9 cellular contexts compared by ENCODE assay signal in genomic region chr19:34241513-34242337, GRCh38. TPM values are rescaled to one million over a fixed set of nuclear protein-coding genes. Genes with fewer than 3 reads are reported as not detected.
DNase-seq lines count a peak whose midpoint lies in the region; ATAC-seq, FAIRE-seq and TF ChIP-seq lines count a peak whose summit lies in the region.
"Had no signal": no experiment of that assay in that cellular context is flagged by ENCODE, and none has a peak within 500 bp of the region (broad histone marks: within the 10 kb centered on the region; RNA-seq: fewer than 3 reads in every experiment).

No MANE protein-coding gene starts in this region.

- H3K9me3 ChIP-seq in A673 (ENCODE audit: low read depth, low read length, poor library complexity, severe bottlenecking) = no peaks in the 10 kb centered on the region
- H3K9me3 ChIP-seq in right atrium auricular region = no peaks in the 10 kb centered on the region
- H3K9me3 ChIP-seq: SJSA1 had no signal

- peak; percentile 37; the same call in 1 of the 2 replicates for TF ChIP-seq CTCF in A673 (conservative IDR thresholded peaks at IDR 0.05; ENCODE audit: low read depth, low read length)
- no peak for TF ChIP-seq CTCF in right atrium auricular region (IDR thresholded peaks at IDR 0.05)

- FAIRE-seq in RCC 7860 (lab: Jason Lieb, UNC) = no peak

- H3K36me3 ChIP-seq in A673 (ENCODE audit: insufficient read depth, low read length, poor library complexity, severe bottlenecking) = no peaks in the 10 kb centered on the region
- H3K36me3 ChIP-seq in right atrium auricular region = no peaks in the 10 kb centered on the region
- H3K36me3 ChIP-seq: SJSA1 had no signal

- POLR2A ChIA-PET in A673 (lab: Charles Lee; ENCODE audit: low non-redundant PET) = no interaction called here

- H3K4me1 ChIP-seq in A673 (ENCODE audit: insufficient read depth, low read length, poor library complexity, severe bottlenecking) (no peaks in the 10 kb centered on the region), right atrium auricular region (peaks cover 0 to 10% of the 10 kb centered on the region in 2 donors)

- intact Hi-C loops in A673 (cut with micrococcal nuclease; ENCODE audit: unreplicated experiment) = no loop called here

- CTCF ChIA-PET in A673 (lab: Charles Lee) = no interaction called here

- H3K4me3 ChIP-seq in A673 (ENCODE audit: low read depth, low read length, poor library complexity, severe bottlenecking) = no peak overlapping the region
- H3K4me3 ChIP-seq in right atrium auricular region = no peak overlapping the region
- H3K4me3 ChIP-seq: SJSA1 had no signal

- no peaks in the 10 kb centered on the region for H3K27me3 ChIP-seq in A673 (replicated peaks; ENCODE audit: insufficient read depth, low read depth, low read length, poor library complexity)
- H3K27me3 ChIP-seq in right atrium auricular region = no peaks in the 10 kb centered on the region
- H3K27me3 ChIP-seq: SJSA1 had no signal

- H3K27ac ChIP-seq in A673 (ENCODE audit: low read depth, low read length, poor library complexity, severe bottlenecking) (no peak overlapping the region), right atrium auricular region (no peak overlapping the region)
- H3K27ac ChIP-seq: SJSA1 had no signal

- no peak for TF ChIP-seq POLR2A in erythroblast (IDR thresholded peaks at IDR 0.05; ENCODE audit: low read length)

- peak; percentile 65 for ATAC-seq in GM19351 (IDR thresholded peaks at IDR 0.05; ENCODE audit: unreplicated experiment)

- DNase-seq in A673 (ENCODE audit: low spot score) (no peak), NCI-H82 (lab: John Stamatoyannopoulos, UW) (peak; percentile 84), erythroblast (lab: John Stamatoyannopoulos, UW) (peak; percentile 28 to 36), foreskin melanocyte (no peak), RCC 7860 (ENCODE audit: low spot score) (no peak), right atrium auricular region (ENCODE audit: low spot score) (no peak)
- DNase-seq in activated effector memory CD4-positive, alpha-beta T cell treated with Interleukin-2 at 50 U/mL for 16 hours = no peak

- no TSS peak for BruUV-seq in A673 (replicated peaks; lab: Mats Ljungman, UMichigan)

RNA-seq across cellular contexts. Expression of gene GARRE1, which starts 12.6 kb away (rescaled TPM):
- total RNA-seq in A673 (2021) (21.0 and 22.9 TPM in 2 replicates), right atrium auricular region (10 to 100 TPM; 25.5 to 28.0 TPM)

Comparison
In these comparisons a context has a peak if more than half of its experiments do, and no peak if none do; other contexts are left out.
1. DNase-seq: peak in NCI-H82 (single experiment) and erythroblast (2 of 2); none in A673 (single experiment), foreskin melanocyte (single experiment), activated effector memory CD4-positive, alpha-beta T cell treated with Interleukin-2 at 50 U/mL for 16 hours (single experiment), RCC 7860 (single experiment) and right atrium auricular region (single experiment).